ENCODE assay signal across 1 cellular context in genomic region chr16:84511821-84512220, GRCh38.
TF ChIP-seq lines count a peak whose summit lies in the region.

No MANE protein-coding gene starts in this region.

TF ChIP-seq in IMR-90, 13 proteins besides CTCF, POLR2A, EP300 and RAD21:
- TF ChIP-seq MAFK (IDR thresholded peaks at IDR 0.05; ENCODE audit: low read depth, low read length) (no peak), BHLHE40 (IDR thresholded peaks at IDR 0.05; ENCODE audit: low read depth, low read length) (no peak)
